ENCODE assay signal across 35 cellular contexts in the genomic region with DNA sequence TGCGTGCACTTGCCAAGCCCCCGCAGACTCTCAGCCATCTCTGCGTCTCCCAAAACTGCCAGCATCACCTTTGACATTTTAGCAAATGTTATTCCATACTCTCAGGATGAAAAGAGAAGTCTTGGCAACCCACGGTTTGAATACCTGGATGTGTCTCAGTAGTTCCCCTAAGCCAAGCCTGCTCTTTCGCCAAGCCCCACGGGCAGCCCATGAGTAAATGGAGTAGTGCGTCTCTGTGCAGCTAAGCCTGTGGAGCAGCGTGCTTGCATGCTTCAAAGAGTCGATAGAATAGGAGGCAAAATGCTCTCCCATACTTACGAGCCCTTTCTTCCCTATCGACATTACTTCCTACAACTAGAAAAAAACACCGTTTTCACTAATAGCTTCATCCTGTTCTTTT.
"Had no signal": no experiment of that assay in that cellular context is flagged by ENCODE, and none has a peak within 500 bp of the region (broad histone marks: within the 10 kb centered on the region; RNA-seq: fewer than 3 reads in every experiment).

No MANE protein-coding gene starts in this region.

- DNase-seq: activated B cell treated with CpG ODN at 0.5 μM for 24 hours; activated CD4-positive, alpha-beta memory T cell treated with anti-CD3 and anti-CD28 coated beads for 36 hours; activated CD4-positive, alpha-beta T cell treated with anti-CD3 and anti-CD28 coated beads for 4 hours; activated CD4-positive, alpha-beta T cell treated with anti-CD3 and anti-CD28 coated beads, Interleukin-2, amount 10 ng/mL, durations not matched to agents 24 days and 14 days; activated CD4-positive, alpha-beta T cell treated with anti-CD3 and anti-CD28 coated beads, Interleukin-2, amount 50 U/mL, for 1 hour; activated CD4-positive, alpha-beta T cell treated with anti-CD3 and anti-CD28 coated beads, Interleukin-2, amount 50 U/mL, for 4 hours; activated CD4-positive, CD25-positive, alpha-beta regulatory T cell treated with anti-CD3 and anti-CD28 coated beads, Interleukin-2, amount 50 U/mL, for 72 hours; activated CD8-positive, alpha-beta memory T cell treated with anti-CD3 and anti-CD28 coated beads, Interleukin-2, amount 50 U/mL, for 4 hours; activated CD8-positive, alpha-beta T cell treated with anti-CD3 and anti-CD28 coated beads for 36 hours; activated effector memory CD4-positive, alpha-beta T cell treated with anti-CD3 and anti-CD28 coated beads, Interleukin-2, amount 50 U/mL, for 16 hours; activated gamma-delta T cell treated with Interleukin-2 at 50 U/mL for 16 hours; activated naive CD4-positive, alpha-beta T cell; activated naive CD4-positive, alpha-beta T cell treated with anti-CD3 and anti-CD28 coated beads, Interleukin-2, amount 50 U/mL, for 16 hours; activated naive CD8-positive, alpha-beta T cell treated with anti-CD3 and anti-CD28 coated beads for 36 hours; activated T-cell treated with anti-CD3 and anti-CD28 coated beads for 4 hours; activated T-cell treated with anti-CD3 and anti-CD28 coated beads, Interleukin-2, amount 50 U/mL, for 1 hour; activated T-cell treated with anti-CD3 and anti-CD28 coated beads, Interleukin-2, amount 50 U/mL, for 4 hours; activated T-cell treated with anti-CD3 and anti-CD28 coated beads, Interleukin-2, amount 50 U/mL, for 72 hours; adrenal gland; amniotic stem cell; aorta; body of pancreas; brain microvascular endothelial cell; central memory CD4-positive, alpha-beta T cell; cerebellar nuclear complex; T-helper 1 cell; T-helper 2 cell; T-helper 9 cell had no signal

- H3K27me3 Mint-ChIP-seq: activated B cell treated with CpG ODN at 0.5 μM for 24 hours; activated CD4-positive, alpha-beta memory T cell treated with anti-CD3 and anti-CD28 coated beads for 36 hours; activated CD4-positive, alpha-beta T cell treated with anti-CD3 and anti-CD28 coated beads, Interleukin-2, amount 10 ng/mL, durations not matched to agents 24 days and 14 days; activated CD8-positive, alpha-beta T cell treated with anti-CD3 and anti-CD28 coated beads for 36 hours; activated naive CD8-positive, alpha-beta T cell treated with anti-CD3 and anti-CD28 coated beads for 36 hours had no signal

- H3K36me3 ChIP-seq: adrenal gland, brain microvascular endothelial cell, breast epithelium had no signal

- H3K27ac Mint-ChIP-seq: activated B cell treated with CpG ODN at 0.5 μM for 24 hours; activated CD4-positive, alpha-beta memory T cell treated with anti-CD3 and anti-CD28 coated beads for 36 hours; activated CD4-positive, alpha-beta T cell treated with anti-CD3 and anti-CD28 coated beads, Interleukin-2, amount 10 ng/mL, durations not matched to agents 24 days and 14 days; activated CD8-positive, alpha-beta T cell treated with anti-CD3 and anti-CD28 coated beads for 36 hours; activated naive CD4-positive, alpha-beta T cell treated with anti-CD3 and anti-CD28 coated beads, Interleukin-2, amount 50 U/mL, for 72 hours; activated naive CD8-positive, alpha-beta T cell treated with anti-CD3 and anti-CD28 coated beads for 36 hours; activated T-cell treated with anti-CD3 and anti-CD28 coated beads, Interleukin-2, amount 50 U/mL, for 72 hours; activated T-helper 1 cell treated with anti-CD3 and anti-CD28 coated beads, Interleukin-12 subunit alpha, Interleukin-12 subunit beta, Interleukin-2, Interleukin-4 antibody, amounts not matched to agents 30 ng/mL and 10 ng/mL and 1 ng/mL, durations not matched to agents 14 hours and 24 hours and 36 hours; activated T-helper 17 cell treated with anti-CD3 and anti-CD28 coated beads, Interleukin-2, amount 50 U/mL, for 72 hours; T-helper 1 cell treated with Interleukin-12 subunit alpha and Interleukin-12 subunit beta and Interleukin-4 antibody, amounts not matched to agents 30 μg/mL and 1 μg/mL, for 36 hours; T-helper 2 cell treated with Interferon-gamma antibody and Interleukin-4, amounts not matched to agents 5 μg/mL and 100 μg/mL, for 36 hours had no signal

- ATAC-seq: activated CD8-positive, alpha-beta T cell treated with anti-CD3 and anti-CD28 coated beads for 36 hours; activated naive CD4-positive, alpha-beta T cell treated with anti-CD3 and anti-CD28 coated beads, Interleukin-2, amount 50 U/mL, for 72 hours; activated T-cell treated with anti-CD3 and anti-CD28 coated beads, Interleukin-2, amount 50 U/mL, for 4 hours; activated T-cell treated with anti-CD3 and anti-CD28 coated beads, Interleukin-2, amount 50 U/mL, for 72 hours; activated T-helper 17 cell treated with anti-CD3 and anti-CD28 coated beads, Interleukin-2, amount 50 U/mL, for 72 hours; body of pancreas had no signal

- H3K27ac ChIP-seq: adrenal gland, body of pancreas, brain microvascular endothelial cell, breast epithelium, VCaP had no signal

- H3K4me1 ChIP-seq: adrenal gland, body of pancreas, breast epithelium had no signal

- H3K9me3 Mint-ChIP-seq: activated CD4-positive, alpha-beta memory T cell treated with anti-CD3 and anti-CD28 coated beads for 36 hours; activated naive CD8-positive, alpha-beta T cell treated with anti-CD3 and anti-CD28 coated beads for 36 hours; activated T-helper 17 cell treated with anti-CD3 and anti-CD28 coated beads, Interleukin-2, amount 50 U/mL, for 72 hours; T-helper 2 cell treated with Interferon-gamma antibody and Interleukin-4, amounts not matched to agents 5 μg/mL and 100 μg/mL, for 36 hours had no signal

- H3K4me3 Mint-ChIP-seq: activated B cell treated with CpG ODN at 0.5 μM for 24 hours; activated CD4-positive, alpha-beta memory T cell treated with anti-CD3 and anti-CD28 coated beads for 36 hours; activated CD4-positive, alpha-beta T cell treated with anti-CD3 and anti-CD28 coated beads, Interleukin-2, amount 10 ng/mL, durations not matched to agents 24 days and 14 days; activated CD8-positive, alpha-beta T cell treated with anti-CD3 and anti-CD28 coated beads for 36 hours; activated naive CD8-positive, alpha-beta T cell treated with anti-CD3 and anti-CD28 coated beads for 36 hours; activated T-cell treated with anti-CD3 and anti-CD28 coated beads, Interleukin-2, amount 50 U/mL, for 4 hours; activated T-cell treated with anti-CD3 and anti-CD28 coated beads, Interleukin-2, amount 50 U/mL, for 72 hours; activated T-helper 1 cell treated with anti-CD3 and anti-CD28 coated beads, Interleukin-12 subunit alpha, Interleukin-12 subunit beta, Interleukin-2, Interleukin-4 antibody, amounts not matched to agents 30 ng/mL and 10 ng/mL and 1 ng/mL, durations not matched to agents 14 hours and 24 hours and 36 hours; activated T-helper 17 cell treated with anti-CD3 and anti-CD28 coated beads, Interleukin-2, amount 50 U/mL, for 72 hours; T-helper 1 cell treated with Interleukin-12 subunit alpha and Interleukin-12 subunit beta and Interleukin-4 antibody, amounts not matched to agents 30 μg/mL and 1 μg/mL, for 36 hours; T-helper 2 cell treated with Interferon-gamma antibody and Interleukin-4, amounts not matched to agents 5 μg/mL and 100 μg/mL, for 36 hours had no signal

- H3K36me3 Mint-ChIP-seq: activated CD4-positive, alpha-beta memory T cell treated with anti-CD3 and anti-CD28 coated beads for 36 hours; activated naive CD8-positive, alpha-beta T cell treated with anti-CD3 and anti-CD28 coated beads for 36 hours had no signal

- H3K4me1 Mint-ChIP-seq: activated B cell treated with CpG ODN at 0.5 μM for 24 hours; activated CD4-positive, alpha-beta T cell treated with anti-CD3 and anti-CD28 coated beads, Interleukin-2, amount 10 ng/mL, durations not matched to agents 24 days and 14 days; activated naive CD8-positive, alpha-beta T cell treated with anti-CD3 and anti-CD28 coated beads for 36 hours; activated T-helper 17 cell treated with anti-CD3 and anti-CD28 coated beads, Interleukin-2, amount 50 U/mL, for 72 hours had no signal

- H3K9me3 ChIP-seq: adrenal gland, body of pancreas, breast epithelium had no signal

- H3K4me3 ChIP-seq: adrenal gland, body of pancreas, breast epithelium had no signal

- H3K27me3 ChIP-seq: adrenal gland, body of pancreas, brain microvascular endothelial cell, breast epithelium had no signal
